In the genomic region with DNA sequence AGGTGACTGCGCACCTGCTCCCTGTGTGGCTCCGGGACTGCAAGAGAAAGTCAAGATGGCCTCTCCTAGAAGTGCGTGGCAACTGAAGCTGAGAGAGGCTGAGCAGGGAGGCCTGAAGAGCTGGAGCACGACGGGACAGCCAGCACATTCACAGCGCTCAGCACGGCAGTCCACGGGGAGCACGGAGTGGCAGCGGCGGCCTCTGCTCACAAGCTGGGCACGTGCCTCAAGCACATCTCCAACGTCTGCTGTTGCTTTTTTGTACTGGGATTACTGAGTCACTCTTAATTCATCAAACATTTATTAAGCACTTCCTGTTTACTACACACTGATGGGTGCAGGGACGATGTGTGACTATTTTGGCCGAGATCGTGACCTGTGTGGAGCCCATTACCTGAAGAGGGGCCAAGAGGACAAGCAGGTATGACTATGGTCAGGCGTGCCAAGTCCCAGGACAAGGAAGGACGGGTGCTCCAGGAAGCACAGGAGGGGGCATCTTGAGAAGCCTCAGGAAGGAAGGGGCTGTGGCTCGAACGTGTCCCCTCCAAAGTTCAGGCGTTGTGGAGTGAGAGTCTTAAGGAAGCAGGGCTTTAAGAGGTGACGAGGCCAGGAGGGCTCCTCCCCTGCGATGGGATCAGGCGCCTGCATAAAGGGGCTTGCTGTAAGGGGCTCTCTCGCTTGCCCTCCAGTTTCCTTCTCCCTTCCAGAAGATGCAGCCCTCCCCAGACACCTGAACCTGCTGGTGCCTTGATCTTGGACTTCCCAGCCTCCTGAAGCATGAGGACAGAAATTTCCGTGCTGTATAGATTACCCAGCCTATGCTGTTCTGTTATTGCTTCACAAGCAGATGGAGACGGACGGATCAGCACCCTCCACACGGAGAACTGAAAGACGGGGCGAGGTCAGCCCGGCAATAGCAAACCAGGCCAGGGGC, we compare ENCODE assay signal across 17 cellular contexts.
DNase-seq lines count a peak whose midpoint lies in the region; ATAC-seq and TF ChIP-seq lines count a peak whose summit lies in the region.
"Had no signal": no experiment of that assay in that cellular context is flagged by ENCODE, and none has a peak within 500 bp of the region (broad histone marks: within the 10 kb centered on the region; RNA-seq: fewer than 3 reads in every experiment).

No MANE protein-coding gene starts in this region.

- H3K27me3 ChIP-seq in H9 (ENCODE audit: insufficient read depth, low read length) (no peaks in the 10 kb centered on the region), lower lobe of right lung (ENCODE audit: low read depth) (no peaks in the 10 kb centered on the region), thyroid gland (no peaks in the 10 kb centered on the region), Karpas-422 (ENCODE audit: low read length) (no peaks in the 10 kb centered on the region)

- H3K79me2 ChIP-seq in H9 (ENCODE audit: insufficient read depth, low read length) (no peaks in the 10 kb centered on the region), Karpas-422 (ENCODE audit: low read length) (no peaks in the 10 kb centered on the region)

- peak in 1 of 2 donors; percentile 5 for ATAC-seq in lower lobe of right lung
- ATAC-seq: activated naive CD8-positive, alpha-beta T cell treated with anti-CD3 and anti-CD28 coated beads, Interleukin-2, amount 50 U/mL, for 24 hours had no signal

- no peak for TF ChIP-seq CTCF in H9 (conservative IDR thresholded peaks at IDR 0.05)
- no peak for TF ChIP-seq CTCF in lower lobe of right lung (IDR thresholded peaks at IDR 0.05)
- TF ChIP-seq CTCF in thyroid gland (IDR thresholded peaks at IDR 0.05) = no peak

- no CpG with 5 or more reads among the region's 32 CpGs for WGBS in H9 (ENCODE audit: extremely low coverage, insufficient read length, low lambda C conversion rate)
- 77 to 83% methylated on average over 30 to 31 of the region's 32 CpGs for WGBS in thyroid gland, 2 donors

- no peak overlapping the region for H4K91ac ChIP-seq in H9 (ENCODE audit: insufficient read length, low read depth, low read length)

- H3K36me3 ChIP-seq in lower lobe of right lung (peaks cover 6% of the 10 kb centered on the region), thyroid gland (no peaks in the 10 kb centered on the region), Karpas-422 (ENCODE audit: insufficient read depth, low read length) (no peaks in the 10 kb centered on the region)

- H2AFZ ChIP-seq in H9 (ENCODE audit: low read length) (no peak overlapping the region), Karpas-422 (ENCODE audit: low read length) (no peak overlapping the region)

- H3K4ac ChIP-seq in H9 (ENCODE audit: low read depth, low read length) = no peak overlapping the region

- intact Hi-C loops in dendritic cell treated with granulocyte-macrophage colony-stimulating factor and Interleukin-4, amounts not matched to agents 40 ng/mL and 50 ng/mL, for 4 days (cut with micrococcal nuclease) = no loop called here
- intact Hi-C loops in lower lobe of right lung (cut with DNase I) (no loop called here), thyroid gland (cut with DNase I) (no loop called here)

- H3K4me2 ChIP-seq in H9 (ENCODE audit: insufficient read depth, insufficient read length, low read length) (no peak overlapping the region), Karpas-422 (ENCODE audit: low read depth, low read length, poor library complexity, severe bottlenecking) (no peak overlapping the region)

- no peaks in the 10 kb centered on the region; a peak in 1 of 5 replicates for H3K9me3 Mint-ChIP-seq in H9
- H3K9me3 Mint-ChIP-seq in dendritic cell treated with granulocyte-macrophage colony-stimulating factor and Interleukin-4, amounts not matched to agents 40 ng/mL and 50 ng/mL, for 4 days = no peaks in the 10 kb centered on the region
- H3K9me3 Mint-ChIP-seq: activated CD4-positive, alpha-beta memory T cell treated with anti-CD3 and anti-CD28 coated beads for 36 hours; activated naive CD8-positive, alpha-beta T cell treated with anti-CD3 and anti-CD28 coated beads, Interleukin-2, amount 50 U/mL, for 24 hours had no signal

- H3K14ac ChIP-seq in H9 (ENCODE audit: insufficient read depth, low read length) = 0 out of 2 replicates have a peak overlapping the region, but pooled peaks have one; percentile 10

- H3K27ac Mint-ChIP-seq in H9 = peak overlapping the region in 2 of 3 experiments; percentile 49 to 70; a peak in 2 of 7 replicates
- peak overlapping the region; percentile 76 for H3K27ac Mint-ChIP-seq in dendritic cell treated with granulocyte-macrophage colony-stimulating factor and Interleukin-4, amounts not matched to agents 40 ng/mL and 50 ng/mL, for 4 days
- H3K27ac Mint-ChIP-seq: activated CD4-positive, alpha-beta memory T cell treated with anti-CD3 and anti-CD28 coated beads for 36 hours; activated naive CD8-positive, alpha-beta T cell treated with anti-CD3 and anti-CD28 coated beads, Interleukin-2, amount 50 U/mL, for 24 hours had no signal

- peaks cover 39 to 46% of the 10 kb centered on the region in 2 experiments for H3K4me1 Mint-ChIP-seq in H9
- peaks cover 20% of the 10 kb centered on the region for H3K4me1 Mint-ChIP-seq in dendritic cell treated with granulocyte-macrophage colony-stimulating factor and Interleukin-4, amounts not matched to agents 40 ng/mL and 50 ng/mL, for 4 days (ENCODE audit: low read depth)
- H3K4me1 Mint-ChIP-seq: activated naive CD8-positive, alpha-beta T cell treated with anti-CD3 and anti-CD28 coated beads, Interleukin-2, amount 50 U/mL, for 24 hours had no signal

- no peak overlapping the region for H2AK5ac ChIP-seq in H9 (ENCODE audit: insufficient read length, low read length)

- DNase-seq in H9 = no peak
- peak; percentile 45 for DNase-seq in lower lobe of right lung
- DNase-seq in thyroid gland = no peak
- no peak for DNase-seq in stimulated activated CD4-positive, alpha-beta T cell treated with anti-CD3 and anti-CD28 coated beads, Interleukin-4, amount 100 ng/mL, for 4 hours
- DNase-seq in Karpas-422 = no peak
- DNase-seq in NAMALWA (ENCODE audit: low spot score) = no peak
- DNase-seq: activated CD4-positive, alpha-beta memory T cell treated with anti-CD3 and anti-CD28 coated beads for 36 hours; activated naive CD8-positive, alpha-beta T cell treated with anti-CD3 and anti-CD28 coated beads, Interleukin-2, amount 50 U/mL, for 24 hours; activated T-cell treated with anti-CD3 and anti-CD28 coated beads, Interleukin-2, amount 50 U/mL, for 48 hours; KG1; NCI-H1048; NCI-H524 treated with DMSO at 0.1 percent for 48 hours; occipital lobe; SIG-M5; T-helper 1 cell had no signal

- no peak overlapping the region for H4K5ac ChIP-seq in H9 (ENCODE audit: insufficient read length, low read depth, low read length)

- no peaks in the 10 kb centered on the region for H4K20me1 ChIP-seq in H9 (ENCODE audit: control insufficient read depth, insufficient read depth, insufficient read length)
- H4K20me1 ChIP-seq in Karpas-422 (ENCODE audit: insufficient read depth, low read depth, low read length) = no peaks in the 10 kb centered on the region

- H2BK5ac ChIP-seq in H9 (ENCODE audit: insufficient read length, low read length) = no peak overlapping the region

- no peak overlapping the region for H2BK120ac ChIP-seq in H9 (ENCODE audit: low read depth, low read length, poor library complexity, severe bottlenecking)

- no peak overlapping the region for H2BK20ac ChIP-seq in H9 (ENCODE audit: low read depth, low read length, poor library complexity, severe bottlenecking)

- no peak overlapping the region for H2BK12ac ChIP-seq in H9 (ENCODE audit: insufficient read length, low read depth, low read length)

- no peak overlapping the region for H3K18ac ChIP-seq in H9 (ENCODE audit: insufficient read length, low read depth, low read length)

- no peak overlapping the region for H3K23ac ChIP-seq in H9 (ENCODE audit: insufficient read length, low read depth, low read length)

- no peak overlapping the region for H2BK15ac ChIP-seq in H9 (ENCODE audit: low read depth, low read length)

- peaks cover 11% of the 10 kb centered on the region; the same call in 1 of the 2 replicates for H3K4me1 ChIP-seq in H9 (ENCODE audit: insufficient read depth, low read length)
- H3K4me1 ChIP-seq in lower lobe of right lung = peaks cover 32% of the 10 kb centered on the region
- H3K4me1 ChIP-seq in thyroid gland = peaks cover 14 to 23% of the 10 kb centered on the region in 2 donors
- no peaks in the 10 kb centered on the region for H3K4me1 ChIP-seq in Karpas-422 (ENCODE audit: low read length)

- H3K4me3 Mint-ChIP-seq in H9 = no peak overlapping the region
- peak overlapping the region; percentile 21 for H3K4me3 Mint-ChIP-seq in dendritic cell treated with granulocyte-macrophage colony-stimulating factor and Interleukin-4, amounts not matched to agents 40 ng/mL and 50 ng/mL, for 4 days
- H3K4me3 Mint-ChIP-seq: activated CD4-positive, alpha-beta memory T cell treated with anti-CD3 and anti-CD28 coated beads for 36 hours; activated naive CD8-positive, alpha-beta T cell treated with anti-CD3 and anti-CD28 coated beads, Interleukin-2, amount 50 U/mL, for 24 hours had no signal

- H3K27ac ChIP-seq in H9 (ENCODE audit: insufficient read length, low read depth, low read length) (no peak overlapping the region), lower lobe of right lung (peak overlapping the region; percentile 77), thyroid gland (peak overlapping the region in 2 of 3 donors; percentile 43 to 52), Karpas-422 (ENCODE audit: low read length) (no peak overlapping the region)
- H3K27ac ChIP-seq: VCaP had no signal

- H3T11ph ChIP-seq in H9 (ENCODE audit: low read length) = no peak overlapping the region

- no peak for TF ChIP-seq POLR2A in thyroid gland (IDR thresholded peaks at IDR 0.05)

- no peaks in the 10 kb centered on the region for H3K9me2 ChIP-seq in Karpas-422 (replicated peaks; ENCODE audit: insufficient read depth, low read length)

- no peak overlapping the region for H3K56ac ChIP-seq in H9 (ENCODE audit: insufficient read length, low read depth, low read length)

- no peaks in the 10 kb centered on the region for H3K23me2 ChIP-seq in H9 (ENCODE audit: insufficient read length, low read depth, low read length, poor library complexity, severe bottlenecking)

- H3K9me3 ChIP-seq in H9 (ENCODE audit: control insufficient read depth, low read depth, low read length) (no peaks in the 10 kb centered on the region), lower lobe of right lung (no peaks in the 10 kb centered on the region), thyroid gland (no peaks in the 10 kb centered on the region), Karpas-422 (ENCODE audit: low read length) (no peaks in the 10 kb centered on the region)

- H4K8ac ChIP-seq in H9 (replicated peaks; ENCODE audit: insufficient read length, low read depth, low read length) = no peak overlapping the region

- H3K27me3 Mint-ChIP-seq in H9 (ENCODE audit: low read depth) = no peaks in the 10 kb centered on the region; the same call in 1 of the 2 replicates
- H3K27me3 Mint-ChIP-seq in dendritic cell treated with granulocyte-macrophage colony-stimulating factor and Interleukin-4, amounts not matched to agents 40 ng/mL and 50 ng/mL, for 4 days = no peaks in the 10 kb centered on the region
- H3K27me3 Mint-ChIP-seq: activated CD4-positive, alpha-beta memory T cell treated with anti-CD3 and anti-CD28 coated beads for 36 hours; activated naive CD8-positive, alpha-beta T cell treated with anti-CD3 and anti-CD28 coated beads, Interleukin-2, amount 50 U/mL, for 24 hours had no signal

- peak overlapping the region; percentile 17 for H3K4me3 ChIP-seq in lower lobe of right lung
- no peak overlapping the region for H3K4me3 ChIP-seq in thyroid gland (replicated peaks in 1 of 3)
- no peak overlapping the region for H3K4me3 ChIP-seq in Karpas-422 (ENCODE audit: low read length)

- peaks cover 0 to 3% (median 0%) of the 10 kb centered on the region in 3 experiments; a peak in 2 of 7 replicates for H3K36me3 Mint-ChIP-seq in H9 (ENCODE audit: insufficient read depth in 1 of 3, low read depth in 3 of 3)
- H3K36me3 Mint-ChIP-seq in dendritic cell treated with granulocyte-macrophage colony-stimulating factor and Interleukin-4, amounts not matched to agents 40 ng/mL and 50 ng/mL, for 4 days (ENCODE audit: low read depth) = peaks cover 10% of the 10 kb centered on the region
- H3K36me3 Mint-ChIP-seq: activated CD4-positive, alpha-beta memory T cell treated with anti-CD3 and anti-CD28 coated beads for 36 hours had no signal

- no peak overlapping the region for H3K9ac ChIP-seq in H9 (ENCODE audit: extremely low read depth, insufficient read length, low read length)
- H3K9ac ChIP-seq in Karpas-422 (ENCODE audit: low read length) = no peak overlapping the region

- no peaks in the 10 kb centered on the region for H3K79me1 ChIP-seq in H9 (ENCODE audit: insufficient read depth, low read depth, low read length, poor library complexity, severe bottlenecking)

Comparison
In these comparisons a context has a peak if more than half of its experiments do, and no peak if none do; other contexts are left out.
1. H3K27ac ChIP-seq: peak in lower lobe of right lung (single experiment) and thyroid gland (2 of 3); none in H9 (single experiment) and Karpas-422 (single experiment).